Comparison of ENCODE assay signal across 8 cellular contexts in the genomic region with DNA sequence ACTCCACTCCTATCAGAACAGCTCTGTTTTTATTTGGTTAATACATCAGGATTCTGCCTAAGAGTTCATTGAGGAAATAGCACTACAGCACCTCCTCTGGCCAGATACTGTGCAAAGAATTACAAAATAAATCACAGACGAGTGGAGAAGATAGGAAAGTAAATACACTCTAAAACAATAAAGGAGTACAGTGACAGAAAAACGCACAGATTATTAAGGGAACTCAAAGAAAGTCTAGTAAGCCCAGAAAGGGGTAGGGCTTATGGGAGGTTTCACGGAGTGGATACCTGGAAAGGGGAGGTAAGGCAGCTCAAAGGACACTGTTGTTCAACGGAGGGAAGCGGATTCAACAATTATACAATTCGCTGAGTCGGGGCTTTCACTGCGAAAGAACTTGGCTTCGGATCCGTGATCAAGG. TPM values are rescaled to one million over a fixed set of nuclear protein-coding genes. Genes with fewer than 3 reads are reported as not detected.
DNase-seq lines count a peak whose midpoint lies in the region; ATAC-seq, FAIRE-seq and TF ChIP-seq lines count a peak whose summit lies in the region.

No MANE protein-coding gene starts in this region.

- DNase-seq in Calu3 (peak; percentile 8), fibroblast of the aortic adventitia (ENCODE audit: low read depth) (peak; percentile 33), neural progenitor cell (ENCODE audit: low spot score) (peak; percentile 37), UCSD-AML1 (lab: John Stamatoyannopoulos, UW; ENCODE audit: unreplicated experiment) (no peak), GM12891 (ENCODE audit: insufficient read length, low spot score) (no peak)

- no peak for TF ChIP-seq POLR2A in GM12891 (IDR thresholded peaks at IDR 0.05; ENCODE audit: low read depth, low read length)

- peaks cover 62% of the 10 kb centered on the region for H3K27me3 ChIP-seq in neural progenitor cell

- H4K20me1 ChIP-seq in neural progenitor cell (ENCODE audit: low read depth), result no peaks in the 10 kb centered on the region

- peaks cover 17% of the 10 kb centered on the region for H3F3A ChIP-seq in neural progenitor cell (ENCODE audit: low read depth)

- no peak for FAIRE-seq in GM12891 (lab: Jason Lieb, UNC)

- H3K4me1 ChIP-seq in neural progenitor cell, result peaks cover 6% of the 10 kb centered on the region

- no peaks in the 10 kb centered on the region for H3K79me2 ChIP-seq in neural progenitor cell (ENCODE audit: low read depth)

- peak overlapping the region; percentile 73 for H3K4me3 Mint-ChIP-seq in Calu3 (ENCODE audit: low read depth, unreplicated experiment)
- H3K4me3 Mint-ChIP-seq in neural progenitor cell, result peak overlapping the region; percentile 85

- peak overlapping the region; percentile 85 for H3K4me3 ChIP-seq in fibroblast of the aortic adventitia (ENCODE audit: low read depth, low read length)
- H3K4me3 ChIP-seq in neural progenitor cell, result peak overlapping the region; percentile 48

- H3K27me3 Mint-ChIP-seq in Calu3 (ENCODE audit: unreplicated experiment) (no peaks in the 10 kb centered on the region), neural progenitor cell (ENCODE audit: insufficient read depth, low read depth) (no peaks in the 10 kb centered on the region)

- peak overlapping the region; percentile 78 for H3K4me2 ChIP-seq in neural progenitor cell

- no peak overlapping the region for H3K9ac ChIP-seq in neural progenitor cell

- peaks cover 3% of the 10 kb centered on the region for H3K9me3 Mint-ChIP-seq in Calu3 (ENCODE audit: low read depth, unreplicated experiment)
- H3K9me3 Mint-ChIP-seq in neural progenitor cell, result peaks cover 8% of the 10 kb centered on the region

- TSS peak; percentile 86 for BruUV-seq in Calu3 (replicated peaks; lab: Mats Ljungman, UMichigan)

- H3K36me3 ChIP-seq in KOPT-K1 (ENCODE audit: insufficient read depth, low read length) (no peaks in the 10 kb centered on the region), neural progenitor cell (no peaks in the 10 kb centered on the region)

- ATAC-seq in GM19467 (IDR thresholded peaks at IDR 0.05; ENCODE audit: unreplicated experiment), result peak; percentile 10

- peaks cover 45% of the 10 kb centered on the region for H3K36me3 Mint-ChIP-seq in Calu3 (ENCODE audit: insufficient read depth, unreplicated experiment)
- H3K36me3 Mint-ChIP-seq in neural progenitor cell, result peaks cover 4% of the 10 kb centered on the region

- H3K27ac Mint-ChIP-seq in Calu3 (ENCODE audit: unreplicated experiment) (peak overlapping the region; percentile 74), neural progenitor cell (peak overlapping the region; percentile 24)

- H2AFZ ChIP-seq in neural progenitor cell (replicated peaks), result peak overlapping the region; percentile 82

- peak overlapping the region; percentile 80 for H3K27ac ChIP-seq in KOPT-K1 (ENCODE audit: low read depth, low read length, poor library complexity, severe bottlenecking)
- H3K27ac ChIP-seq in VCaP, result peak overlapping the region; percentile 90; the same call in 1 of the 2 replicates
- H3K27ac ChIP-seq in neural progenitor cell, result no peak overlapping the region

- CTCF ChIA-PET in Calu3 (lab: Charles Lee), result interaction anchor here (0.7 to 1.5 kb wide), 5 partner anchors 11 to 345 kb away, joined by 3 to 5 read pairs (median 4); partner anchors contain the start of gene ASB8

- H3K4me1 Mint-ChIP-seq in Calu3 (ENCODE audit: low read depth, unreplicated experiment) (peaks cover 34% of the 10 kb centered on the region), neural progenitor cell (peaks cover 19% of the 10 kb centered on the region)

- H3K9me3 ChIP-seq in KOPT-K1 (ENCODE audit: insufficient read depth, low read length, poor library complexity, severe bottlenecking), result no peaks in the 10 kb centered on the region
- no peaks in the 10 kb centered on the region for H3K9me3 ChIP-seq in neural progenitor cell (ENCODE audit: low read depth)

- intact Hi-C loops in Calu3 (cut with micrococcal nuclease; ENCODE audit: unreplicated experiment), result loop anchor here (10.0 kb wide), 1 partner anchor 157 kb away; the partner anchor contains the start of gene ZNF641

- TF ChIP-seq CTCF in Calu3 (IDR thresholded peaks at IDR 0.05; ENCODE audit: unreplicated experiment) (peak; percentile 9), VCaP (conservative IDR thresholded peaks at IDR 0.05) (0 out of 2 replicates have a peak, but pooled peaks have one; percentile 7), fibroblast of the aortic adventitia (IDR thresholded peaks at IDR 0.05; ENCODE audit: insufficient read depth, low read length) (peak; percentile 54), neural progenitor cell (IDR thresholded peaks at IDR 0.05) (peak; percentile 53)

TF ChIP-seq in GM12891, 5 proteins besides CTCF, POLR2A, EP300 and RAD21:
- no peak for TF ChIP-seq SPI1 (IDR thresholded peaks at IDR 0.05; ENCODE audit: low read depth, low read length)
- TF ChIP-seq PAX5 (IDR thresholded peaks at IDR 0.05; ENCODE audit: insufficient read depth, low read length, severe bottlenecking), result no peak
- no peak for TF ChIP-seq TAF1 (IDR thresholded peaks at IDR 0.05; ENCODE audit: low read depth, low read length)
- TF ChIP-seq POLR2AphosphoS5 (IDR thresholded peaks at IDR 0.05; ENCODE audit: low read depth, low read length), result no peak
- no peak for TF ChIP-seq POU2F2 (IDR thresholded peaks at IDR 0.05; ENCODE audit: low read depth, low read length)

RNA-seq across cellular contexts. Expression of gene OR10AD1, which starts 5.5 kb away (rescaled TPM):
- total RNA-seq in Calu3 (2022), result not detected in 2 replicates
- total RNA-seq in fibroblast of the aortic adventitia (ENCODE audit: low replicate concordance), result not detected in 2 replicates
- not detected in 2 replicates for total RNA-seq in neural progenitor cell (ENCODE audit: low replicate concordance)
- polyA plus RNA-seq in GM12891 (2012; ENCODE audit: low read depth, missing spikeins), result not detected

RNA-seq across cellular contexts. Expression of gene CCDC184, which starts 14.1 kb away (rescaled TPM):
- total RNA-seq in Calu3 (2022) (0.45 and 0.51 TPM in 2 replicates), fibroblast of the aortic adventitia (ENCODE audit: low replicate concordance) (0.63 and 1.1 TPM in 2 replicates), neural progenitor cell (ENCODE audit: low replicate concordance) (0.28 and 1.1 TPM in 2 replicates)
- 0.14 TPM for polyA plus RNA-seq in GM12891 (2012; ENCODE audit: low read depth, missing spikeins)

RNA-seq across cellular contexts. Expression of gene ASB8, which starts 40.2 kb away (rescaled TPM):
- total RNA-seq in Calu3 (2022), result 19.2 and 20.4 TPM in 2 replicates
- total RNA-seq in fibroblast of the aortic adventitia (ENCODE audit: low replicate concordance), result 29.7 and 32.8 TPM in 2 replicates
- 4.2 and 5.9 TPM in 2 replicates for total RNA-seq in neural progenitor cell (ENCODE audit: low replicate concordance)
- polyA plus RNA-seq in GM12891 (2012; ENCODE audit: low read depth, missing spikeins), result 17.0 TPM

Comparison
In these comparisons a context has a peak if more than half of its experiments do, and no peak if none do; other contexts are left out.
1. DNase-seq: peak in Calu3 (single experiment), fibroblast of the aortic adventitia (single experiment) and neural progenitor cell (single experiment); none in UCSD-AML1 (single experiment) and GM12891 (single experiment).
2. Peak in every context shown above with its lines, with median percentiles within 50 percentile points of each other: CTCF ChIP-seq.